15 cellular contexts compared by ENCODE assay signal in the genomic region with DNA sequence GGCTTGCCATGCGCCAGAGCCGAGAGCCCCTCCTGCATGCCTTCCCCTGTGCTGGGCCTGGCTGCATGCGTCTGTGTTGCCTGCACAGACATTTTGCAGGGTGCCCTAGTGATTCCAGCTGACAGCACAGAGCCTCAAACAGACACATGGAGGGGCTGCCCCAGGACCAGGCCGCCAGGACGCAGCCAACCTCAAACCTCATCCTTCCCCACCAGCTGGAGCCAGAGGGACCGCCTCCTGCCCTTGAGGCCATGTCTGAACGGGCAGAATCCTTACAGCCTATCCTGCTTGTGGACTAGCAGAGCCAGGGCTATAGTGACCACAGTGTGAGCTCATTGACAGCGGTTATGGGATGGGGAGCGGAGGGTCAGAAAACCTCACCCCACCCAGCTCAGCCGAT. TPM values are rescaled to one million over a fixed set of nuclear protein-coding genes. Genes with fewer than 3 reads are reported as not detected.
DNase-seq lines count a peak whose midpoint lies in the region; ATAC-seq, FAIRE-seq and TF ChIP-seq lines count a peak whose summit lies in the region.
"Had no signal": no experiment of that assay in that cellular context is flagged by ENCODE, and none has a peak within 500 bp of the region (broad histone marks: within the 10 kb centered on the region; RNA-seq: fewer than 3 reads in every experiment).

No MANE protein-coding gene starts in this region.

- ATAC-seq in Panc1 (peak; percentile 19; the same call in 1 of the 2 replicates), GM21360 (IDR thresholded peaks at IDR 0.05; ENCODE audit: unreplicated experiment) (no peak)
- no peak for ATAC-seq in activated CD4-positive, alpha-beta T cell treated with anti-CD3 and anti-CD28 coated beads for 36 hours

- no peaks in the 10 kb centered on the region for H3K9me3 Mint-ChIP-seq in activated CD4-positive, alpha-beta T cell treated with anti-CD3 and anti-CD28 coated beads for 36 hours (ENCODE audit: low read depth)
- H3K9me3 Mint-ChIP-seq: CD8-positive, alpha-beta memory T cell had no signal

- H3K36me3 ChIP-seq in BLaER1 treated with 17β-estradiol and CSF1 and Interleukin-3, amounts not matched to agents 10 nM and 100 nM: peaks cover 21 to 77% (median 42%) of the 10 kb centered on the region in 11 experiments
- H3K36me3 ChIP-seq in Panc1 (ENCODE audit: control insufficient read depth, insufficient read depth, low read length) (no peaks in the 10 kb centered on the region), kidney (ENCODE audit: control insufficient read depth in 1 of 2, insufficient read depth in 2 of 2, low read length in 2 of 2) (peaks cover 22 to 26% of the 10 kb centered on the region in 2 donors)

- peak overlapping the region; percentile 40 to 97 (median 72); a peak in 21 of 22 replicates for H3K4me2 ChIP-seq in BLaER1 treated with 17β-estradiol and CSF1 and Interleukin-3, amounts not matched to agents 10 nM and 100 nM
- H3K4me2 ChIP-seq: A549 had no signal

- H3K27ac Mint-ChIP-seq in activated CD4-positive, alpha-beta T cell treated with anti-CD3 and anti-CD28 coated beads for 36 hours: no peak overlapping the region

- POLR2A ChIA-PET in Panc1 (lab: Charles Lee): no interaction called here
- POLR2A ChIA-PET in activated CD4-positive, alpha-beta T cell treated with anti-CD3 and anti-CD28 coated beads for 36 hours (lab: Charles Lee): no interaction called here

- H3K9ac ChIP-seq in BLaER1 treated with 17β-estradiol and CSF1 and Interleukin-3, amounts not matched to agents 10 nM and 100 nM: peak overlapping the region in 6 of 11 experiments; percentile 5 to 59 (median 44); a peak in 5 of 22 replicates
- H3K9ac ChIP-seq in kidney (ENCODE audit: low read length in 2 of 2): no peak overlapping the region
- H3K9ac ChIP-seq: GM23248 had no signal

- BruUV-seq in Panc1 (replicated peaks; lab: Mats Ljungman, UMichigan): no TSS peak

- intact Hi-C loops in Panc1 (cut with micrococcal nuclease; ENCODE audit: unreplicated experiment): no loop called here
- intact Hi-C loops in kidney (cut with DNase I): no loop called here
- intact Hi-C loops in activated CD4-positive, alpha-beta T cell treated with anti-CD3 and anti-CD28 coated beads for 36 hours (cut with DNase I, micrococcal nuclease): no loop called here

- H3K4me1 ChIP-seq in BLaER1 treated with 17β-estradiol and CSF1 and Interleukin-3, amounts not matched to agents 10 nM and 100 nM: peaks cover 22 to 64% (median 59%) of the 10 kb centered on the region in 10 experiments
- peaks cover 63% of the 10 kb centered on the region for H3K4me1 ChIP-seq in Panc1 (ENCODE audit: control insufficient read depth, insufficient read depth, low read length)
- peaks cover 0 to 2% of the 10 kb centered on the region in 2 donors for H3K4me1 ChIP-seq in kidney (ENCODE audit: control insufficient read depth in 1 of 2, insufficient read depth in 1 of 2, low read depth in 1 of 2, low read length in 2 of 2)
- H3K4me1 ChIP-seq: A549, BE2C, Caco-2 had no signal

- peaks cover 0 to 41% (median under 1%) of the 10 kb centered on the region in 11 experiments; a peak in 10 of 22 replicates for H3K27me3 ChIP-seq in BLaER1 treated with 17β-estradiol and CSF1 and Interleukin-3, amounts not matched to agents 10 nM and 100 nM
- H3K27me3 ChIP-seq in Panc1 (ENCODE audit: control insufficient read depth, insufficient read depth, low read length): no peaks in the 10 kb centered on the region
- H3K27me3 ChIP-seq: BE2C had no signal

- no peak for FAIRE-seq in kidney (lab: Jason Lieb, UNC)
- FAIRE-seq: A549 had no signal

- no peaks in the 10 kb centered on the region for H3K27me3 Mint-ChIP-seq in activated CD4-positive, alpha-beta T cell treated with anti-CD3 and anti-CD28 coated beads for 36 hours

- H4K20me1 ChIP-seq in BLaER1 treated with 17β-estradiol and CSF1 and Interleukin-3, amounts not matched to agents 10 nM and 100 nM: peaks cover 28 to 78% (median 66%) of the 10 kb centered on the region in 11 experiments

- no peaks in the 10 kb centered on the region for H3K4me1 Mint-ChIP-seq in activated CD4-positive, alpha-beta T cell treated with anti-CD3 and anti-CD28 coated beads for 36 hours
- H3K4me1 Mint-ChIP-seq: CD8-positive, alpha-beta memory T cell had no signal

- peak overlapping the region in 2 of 10 experiments; percentile 12 to 19; a peak in 1 of 20 replicates for H3K4me3 ChIP-seq in BLaER1 treated with 17β-estradiol and CSF1 and Interleukin-3, amounts not matched to agents 10 nM and 100 nM
- H3K4me3 ChIP-seq in Panc1 (ENCODE audit: low read depth in 2 of 2, low read length in 2 of 2): no peak overlapping the region
- H3K4me3 ChIP-seq in kidney (ENCODE audit: low read length in 2 of 2): no peak overlapping the region
- H3K4me3 ChIP-seq: A549, GM23248 had no signal

- no peak for DNase-seq in Panc1 (ENCODE audit: low read depth, low spot score)
- DNase-seq in kidney: peak; percentile 61
- peak; percentile 50 for DNase-seq in retina
- no peak for DNase-seq in activated CD4-positive, alpha-beta T cell treated with anti-CD3 and anti-CD28 coated beads for 36 hours
- no peak for DNase-seq in NCI-H446 (lab: John Stamatoyannopoulos, UW)
- DNase-seq: BE2C; Caco-2; CD8-positive, alpha-beta memory T cell; GF-D8; GM23248; H7 had no signal

- peaks cover 17% of the 10 kb centered on the region for H3K36me3 Mint-ChIP-seq in activated CD4-positive, alpha-beta T cell treated with anti-CD3 and anti-CD28 coated beads for 36 hours (ENCODE audit: low read depth)

- no peak overlapping the region for H3K4me3 Mint-ChIP-seq in activated CD4-positive, alpha-beta T cell treated with anti-CD3 and anti-CD28 coated beads for 36 hours
- H3K4me3 Mint-ChIP-seq: CD8-positive, alpha-beta memory T cell had no signal

- peak overlapping the region in 5 of 11 experiments; percentile 10 to 50 (median 38); a peak in 4 of 22 replicates for H3K27ac ChIP-seq in BLaER1 treated with 17β-estradiol and CSF1 and Interleukin-3, amounts not matched to agents 10 nM and 100 nM
- H3K27ac ChIP-seq in Panc1 (ENCODE audit: low read length) (peak overlapping the region; percentile 84), kidney (ENCODE audit: low read depth in 2 of 2, low read length in 2 of 2) (no peak overlapping the region)
- H3K27ac ChIP-seq: A549, GM23248, HL-60 had no signal

- CTCF ChIA-PET in Panc1 (lab: Charles Lee): interaction anchor here (1.7 kb wide), 1 partner anchor 9 kb away, joined by 5 read pairs; no protein-coding TSS in a partner anchor
- CTCF ChIA-PET in activated CD4-positive, alpha-beta T cell treated with anti-CD3 and anti-CD28 coated beads for 36 hours (lab: Charles Lee): interaction anchor here (2.0 kb wide), 1 partner anchor 9 kb away, joined by 8 read pairs; no protein-coding TSS in a partner anchor

- TF ChIP-seq CTCF in Panc1 (IDR thresholded peaks at IDR 0.05): no peak
- TF ChIP-seq CTCF in kidney (IDR thresholded peaks at IDR 0.05; ENCODE audit: borderline replicate concordance, extremely low read depth, insufficient read depth): no peak

- no peaks in the 10 kb centered on the region for H3K9me3 ChIP-seq in BLaER1 treated with 17β-estradiol and CSF1 and Interleukin-3, amounts not matched to agents 10 nM and 100 nM (replicated peaks in 1 of 11)
- H3K9me3 ChIP-seq in Panc1 (ENCODE audit: control insufficient read depth, insufficient read depth, low read depth, low read length) (no peaks in the 10 kb centered on the region), kidney (ENCODE audit: control insufficient read depth in 1 of 2, low read length in 2 of 2) (no peaks in the 10 kb centered on the region)
- H3K9me3 ChIP-seq: A549, BE2C, Caco-2 had no signal

- in situ Hi-C loops in Panc1 (cut with HindIII; ENCODE audit: low pct_unique_long_range_greater_than_20kb, low sequenced_read_pairs): loop anchor here (25.0 kb wide), 1 partner anchor 313 kb away; a partner anchor contains a TSS

RNA-seq across cellular contexts. Expression of a gene that starts 22.5 kb away (rescaled TPM):
- 159 TPM for total RNA-seq in Panc1 (2021; ENCODE audit: unreplicated experiment)
- polyA plus RNA-seq in Panc1 (2012; ENCODE audit: insufficient read length): 135 TPM
- 97.5 TPM for total RNA-seq in kidney
- polyA plus RNA-seq in kidney (ENCODE audit: insufficient read depth, low read depth, low replicate concordance): 94.4 TPM
- 100 to 1,000 TPM; 158 to 170 TPM for total RNA-seq in activated CD4-positive, alpha-beta T cell treated with anti-CD3 and anti-CD28 coated beads for 36 hours

Comparison
In these comparisons a context has a peak if more than half of its experiments do, and no peak if none do; other contexts are left out.
1. H3K9ac ChIP-seq: peak in BLaER1 treated with 17β-estradiol and CSF1 and Interleukin-3, amounts not matched to agents 10 nM and 100 nM (6 of 11); none in kidney (0 of 2).
2. DNase-seq: peak in kidney (single experiment) and retina (single experiment); none in Panc1 (single experiment), activated CD4-positive, alpha-beta T cell treated with anti-CD3 and anti-CD28 coated beads for 36 hours (single experiment) and NCI-H446 (0 of 2).